In genomic region chr17:40460585-40460975, GRCh38 we compare ENCODE assay signal across 23 cellular contexts.
DNase-seq lines count a peak whose midpoint lies in the region; ATAC-seq and TF ChIP-seq lines count a peak whose summit lies in the region.
"Had no signal": no experiment of that assay in that cellular context is flagged by ENCODE, and none has a peak within 500 bp of the region (broad histone marks: within the 10 kb centered on the region; RNA-seq: fewer than 3 reads in every experiment).

No MANE protein-coding gene starts in this region.

- H3K4me1 Mint-ChIP-seq in nephron progenitor cell: peaks cover 81% of the 10 kb centered on the region

- H3K79me2 ChIP-seq in ACC112 (ENCODE audit: control insufficient read depth, insufficient read depth, low read length, unreplicated experiment): no peaks in the 10 kb centered on the region

- peaks cover 19% of the 10 kb centered on the region for H3K36me3 Mint-ChIP-seq in nephron progenitor cell (ENCODE audit: low read depth)

- H3K36me3 ChIP-seq in ACC112 (ENCODE audit: insufficient read depth, low read length): peaks cover 21% of the 10 kb centered on the region
- H3K36me3 ChIP-seq: neural progenitor cell had no signal

- no peak overlapping the region for H3K4me3 Mint-ChIP-seq in nephron progenitor cell
- H3K4me3 Mint-ChIP-seq: neural progenitor cell; stimulated activated naive CD8-positive, alpha-beta T cell treated with anti-CD3 and anti-CD28 coated beads, Interleukin-15, Interleukin-2, amounts not matched to agents 100 ng/mL and 50 ng/mL, for 24 hours had no signal

- no peak overlapping the region for H3K4me3 ChIP-seq in ACC112 (ENCODE audit: low read depth, low read length)
- H3K4me3 ChIP-seq: heart right ventricle, left lung, neural progenitor cell, smooth muscle cell, upper lobe of right lung had no signal

- H3K4me1 ChIP-seq in ACC112 (ENCODE audit: control insufficient read depth, insufficient read depth, low read length, unreplicated experiment): peaks cover 45% of the 10 kb centered on the region

- H3K27ac Mint-ChIP-seq in nephron progenitor cell: peak overlapping the region; percentile 72
- H3K27ac Mint-ChIP-seq: neural progenitor cell; stimulated activated naive CD8-positive, alpha-beta T cell treated with anti-CD3 and anti-CD28 coated beads, Interleukin-15, Interleukin-2, amounts not matched to agents 100 ng/mL and 50 ng/mL, for 24 hours had no signal

- peak; percentile 17 for DNase-seq in DMS79 treated with DMSO at 0.1 percent for 48 hours (lab: John Stamatoyannopoulos, UW)
- no peak for DNase-seq in nephron progenitor cell
- no peak for DNase-seq in caudate nucleus (lab: John Stamatoyannopoulos, UW)
- no peak for DNase-seq in central memory CD4-positive, alpha-beta T cell
- DNase-seq: activated CD4-positive, alpha-beta T cell treated with anti-CD3 and anti-CD28 coated beads for 4 hours; activated naive CD4-positive, alpha-beta T cell treated with anti-CD3 and anti-CD28 coated beads, Interleukin-2, amount 50 U/mL, for 16 hours; AML-193; heart right ventricle; IMR-90; left lung; NCI-H1417 treated with DMSO at 0.1 percent for 48 hours; NCI-H345; RPMI8226; stimulated activated CD4-positive, alpha-beta T cell treated with anti-CD3 and anti-CD28 coated beads, Interleukin-4, amount 100 ng/mL, for 24 hours; upper lobe of right lung had no signal

- no peaks in the 10 kb centered on the region for H3K27me3 ChIP-seq in ACC112 (ENCODE audit: insufficient read depth, low read length)
- H3K27me3 ChIP-seq: heart right ventricle, left lung, neural progenitor cell, upper lobe of right lung had no signal

- TF ChIP-seq CTCF in nephron progenitor cell (IDR thresholded peaks at IDR 0.05): no peak

- H3K9me3 Mint-ChIP-seq in nephron progenitor cell: no peaks in the 10 kb centered on the region
- H3K9me3 Mint-ChIP-seq: neural progenitor cell; stimulated activated naive CD8-positive, alpha-beta T cell treated with anti-CD3 and anti-CD28 coated beads, Interleukin-15, Interleukin-2, amounts not matched to agents 100 ng/mL and 50 ng/mL, for 24 hours had no signal

- H2AFZ ChIP-seq in ACC112 (ENCODE audit: low read length, unreplicated experiment): no peak overlapping the region
- H2AFZ ChIP-seq: neural progenitor cell had no signal

- ATAC-seq in SK-N-SH treated with all-trans-retinoic acid at 6 μM for 48 hours (no peak), HG02840 (IDR thresholded peaks at IDR 0.05; ENCODE audit: low FRiP score, unreplicated experiment) (no peak), GM21717 (IDR thresholded peaks at IDR 0.05; ENCODE audit: unreplicated experiment) (no peak)
- ATAC-seq: left lung, upper lobe of right lung had no signal

- H3K27ac ChIP-seq in ACC112 (ENCODE audit: low read depth, low read length): peak overlapping the region; percentile 15; the same call in 1 of the 2 replicates
- no peak overlapping the region for H3K27ac ChIP-seq in caudate nucleus (ENCODE audit: low read depth, low read length)
- H3K27ac ChIP-seq: HL-60, left lung, neural progenitor cell had no signal

- peaks cover 5% of the 10 kb centered on the region for H3K27me3 Mint-ChIP-seq in nephron progenitor cell (ENCODE audit: low read depth, poor library complexity)
- H3K27me3 Mint-ChIP-seq: stimulated activated naive CD8-positive, alpha-beta T cell treated with anti-CD3 and anti-CD28 coated beads, Interleukin-15, Interleukin-2, amounts not matched to agents 100 ng/mL and 50 ng/mL, for 24 hours had no signal

TF ChIP-seq in SK-N-SH treated with all-trans-retinoic acid at 6 μM for 48 hours, 23 proteins besides CTCF, POLR2A, EP300 and RAD21:
- TF ChIP-seq PPARA (CRISPR knock-in tag; IDR thresholded peaks at IDR 0.05; ENCODE audit: borderline replicate concordance): no peak
- no peak for TF ChIP-seq ZFP3 (CRISPR knock-in tag; IDR thresholded peaks at IDR 0.05)
- TF ChIP-seq RARB (CRISPR knock-in tag; IDR thresholded peaks at IDR 0.05): no peak
- TF ChIP-seq ARNTL (CRISPR knock-in tag; IDR thresholded peaks at IDR 0.05; ENCODE audit: borderline replicate concordance, low read depth): no peak
- TF ChIP-seq PATZ1 (CRISPR knock-in tag; IDR thresholded peaks at IDR 0.05; ENCODE audit: borderline replicate concordance): no peak
- TF ChIP-seq ZNF8 (CRISPR knock-in tag; IDR thresholded peaks at IDR 0.05): 0 out of 2 replicates have a peak, but pooled peaks have one; percentile 9
- no peak for TF ChIP-seq BACH2 (CRISPR knock-in tag; IDR thresholded peaks at IDR 0.05; ENCODE audit: borderline replicate concordance)
- TF ChIP-seq TSHZ2 (CRISPR knock-in tag; IDR thresholded peaks at IDR 0.05): peak; percentile 76; the same call in 1 of the 2 replicates
- peak; percentile 94 for TF ChIP-seq TCF4 (CRISPR knock-in tag; IDR thresholded peaks at IDR 0.05; ENCODE audit: borderline replicate concordance)
- no peak for TF ChIP-seq ZNF70 (CRISPR knock-in tag; IDR thresholded peaks at IDR 0.05)
TF ChIP-seq in SK-N-SH treated with all-trans-retinoic acid at 6 μM for 48 hours: peak in this region for 3.
